In the genomic region with DNA sequence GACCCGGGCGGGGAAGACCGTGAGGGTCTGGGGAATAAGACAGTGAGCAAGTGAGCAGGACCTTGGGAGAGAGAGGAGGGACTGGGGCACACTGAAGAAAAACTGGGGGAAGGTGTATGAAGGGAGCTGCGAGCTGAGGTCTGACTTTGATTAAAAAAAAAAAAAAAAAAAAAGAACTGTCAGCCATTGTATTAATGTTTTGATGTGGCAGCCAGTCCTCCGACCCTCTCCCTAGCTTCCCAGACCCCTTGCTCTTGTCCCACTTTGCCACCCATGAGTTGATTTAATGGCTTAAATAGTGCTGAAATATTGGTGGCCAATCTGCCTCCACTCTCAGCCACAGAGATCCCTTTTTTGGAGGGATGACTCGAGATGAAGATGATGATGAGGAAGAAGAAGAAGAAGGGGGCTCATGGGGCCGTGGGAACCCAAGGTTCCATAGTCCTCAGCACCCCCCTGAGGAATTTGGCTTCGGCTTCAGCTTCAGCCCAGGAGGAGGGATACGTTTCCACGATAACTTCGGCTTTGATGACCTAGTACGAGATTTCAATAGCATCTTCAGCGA, we compare ENCODE assay signal across 8 cellular contexts. TPM values are rescaled to one million over a fixed set of nuclear protein-coding genes. Genes with fewer than 3 reads are reported as not detected.
A peak's percentile ranks its signal among the peaks of the same experiment; 100 is the strongest.
DNase-seq lines count a peak whose midpoint lies in the region; ATAC-seq, FAIRE-seq and TF ChIP-seq lines count a peak whose summit lies in the region.

No MANE protein-coding gene starts in this region.

- peaks cover 0 to 46% of the 10 kb centered on the region in 2 donors for H3K36me3 ChIP-seq in gastrocnemius medialis

- peak overlapping the region; percentile 75 to 98 (median 84) for H3K4me3 ChIP-seq in gastrocnemius medialis

- H3K27ac Mint-ChIP-seq in glutamatergic neuron (ENCODE audit: unreplicated experiment) = peak overlapping the region; percentile 97

- H3K4me1 ChIP-seq in gastrocnemius medialis = peaks cover 7 to 11% of the 10 kb centered on the region in 2 donors

- intact Hi-C loops in gastrocnemius medialis (cut with DNase I; ENCODE audit: low total_unique reads) = loop anchor here (1.0 to 10.0 kb wide), 5 partner anchors 48 to 476 kb away; partner anchors contain the start of genes RPS27 and UBAP2L

- no peaks in the 10 kb centered on the region for H3K36me3 Mint-ChIP-seq in glutamatergic neuron (ENCODE audit: unreplicated experiment)

- peaks cover 2% of the 10 kb centered on the region for H3K27me3 Mint-ChIP-seq in glutamatergic neuron (ENCODE audit: unreplicated experiment)

- TF ChIP-seq CTCF in VCaP (conservative IDR thresholded peaks at IDR 0.05) (no peak), glutamatergic neuron (IDR thresholded peaks at IDR 0.05; ENCODE audit: partially characterized antibody, unreplicated experiment) (no peak), gastrocnemius medialis (IDR thresholded peaks at IDR 0.05 in 4 of 5, conservative IDR thresholded peaks at IDR 0.05 in 1 of 5) (no peak)

- TF ChIP-seq POLR2A in GM12892 (IDR thresholded peaks at IDR 0.05; ENCODE audit: low read depth, low read length) (no peak), gastrocnemius medialis (IDR thresholded peaks at IDR 0.05) (no peak)

- peak overlapping the region; percentile 99 for H3K4me3 Mint-ChIP-seq in glutamatergic neuron (ENCODE audit: unreplicated experiment)

- FAIRE-seq in GM12892 (lab: Jason Lieb, UNC) (peak; percentile 61), frontal cortex (lab: Jason Lieb, UNC) (no peak)

- in situ Hi-C loops in gastrocnemius medialis (cut with MboI; ENCODE audit: low sequenced_read_pairs in 4 of 4) = loop anchor here in 3 of 4 donors (10.0 to 25.0 kb wide), 5 partner anchors 48 to 1389 kb away; partner anchors contain the start of genes TPM3 (in 2 of the 3), RPS27 (in 1 of the 3) and UBAP2L (in 1 of the 3)

- no peak for DNase-seq in GM12892 (ENCODE audit: insufficient read length)
- peak; percentile 27 for DNase-seq in glutamatergic neuron
- DNase-seq in gastrocnemius medialis = no peak
- DNase-seq in NCI-H187 treated with DMSO at 0.1 percent for 48 hours (lab: John Stamatoyannopoulos, UW) = no peak
- no peak for DNase-seq in SKM-1 (lab: John Stamatoyannopoulos, UW; ENCODE audit: unreplicated experiment)
- DNase-seq in frontal cortex (ENCODE audit: low spot score in 2 of 2) = no peak

- no peak for ATAC-seq in gastrocnemius medialis
- no peak for ATAC-seq in HG02981 (IDR thresholded peaks at IDR 0.05; ENCODE audit: unreplicated experiment)

- H3K27ac ChIP-seq in VCaP (peak overlapping the region; percentile 94), gastrocnemius medialis (peak overlapping the region; percentile 87 to 93 (median 90))

- H3K9me3 ChIP-seq in gastrocnemius medialis = no peaks in the 10 kb centered on the region

- peaks cover 4% of the 10 kb centered on the region for H3K4me1 Mint-ChIP-seq in glutamatergic neuron (ENCODE audit: low read depth, unreplicated experiment)

- H3K9me3 Mint-ChIP-seq in glutamatergic neuron (ENCODE audit: unreplicated experiment) = peaks cover 8% of the 10 kb centered on the region

- no peaks in the 10 kb centered on the region for H3K27me3 ChIP-seq in gastrocnemius medialis

RNA-seq across cellular contexts. Expression of gene HAX1, which starts 0.7 kb away (rescaled TPM):
- 107 TPM for polyA plus RNA-seq in GM12892 (2012; ENCODE audit: missing spikeins)
- total RNA-seq in glutamatergic neuron (ENCODE audit: unreplicated experiment) (79.1 TPM), gastrocnemius medialis (100 to 1,000 TPM; 145 to 205 (median 177) TPM), frontal cortex (75.8 TPM)

RNA-seq across cellular contexts. Expression of gene AQP10, which starts 47.8 kb away (rescaled TPM):
- not detected for polyA plus RNA-seq in GM12892 (2012; ENCODE audit: missing spikeins)
- total RNA-seq in glutamatergic neuron (ENCODE audit: unreplicated experiment) (not detected), gastrocnemius medialis (not detected), frontal cortex (not detected)

RNA-seq across cellular contexts. Expression of gene ATP8B2, which starts 52.2 kb away (rescaled TPM):
- 6.1 TPM for polyA plus RNA-seq in GM12892 (2012; ENCODE audit: missing spikeins)
- total RNA-seq in glutamatergic neuron (ENCODE audit: unreplicated experiment) (68.7 TPM), gastrocnemius medialis (10 to 100 TPM in 1 of 4 donors, 1 to 10 TPM in 3; 5.8 to 22.5 (median 7.2) TPM), frontal cortex (25.3 TPM)

RNA-seq across cellular contexts. Expression of gene UBAP2L, which starts 52.3 kb away (rescaled TPM):
- polyA plus RNA-seq in GM12892 (2012; ENCODE audit: missing spikeins) = 123 TPM
- total RNA-seq in glutamatergic neuron (ENCODE audit: unreplicated experiment) (259 TPM), gastrocnemius medialis (10 to 100 TPM; 38.5 to 72.8 (median 50.8) TPM), frontal cortex (35.5 TPM)
